Comparison of ENCODE assay signal across 15 cellular contexts in genomic region chr12:53195516-53196420, GRCh38. TPM values are rescaled to one million over a fixed set of nuclear protein-coding genes. Genes with fewer than 3 reads are reported as not detected.
DNase-seq lines count a peak whose midpoint lies in the region; ATAC-seq, FAIRE-seq and TF ChIP-seq lines count a peak whose summit lies in the region.
"Had no signal": no experiment of that assay in that cellular context is flagged by ENCODE, and none has a peak within 500 bp of the region (broad histone marks: within the 10 kb centered on the region; RNA-seq: fewer than 3 reads in every experiment).

No MANE protein-coding gene starts in this region.

- RAD21 ChIA-PET in HCT116 (lab: Charles Lee; ENCODE audit: low non-redundant PET in 1 of 2, low total read pairs in 2 of 2, uncharacterized antibody in 2 of 2, unreplicated experiment in 2 of 2), result no interaction called here

- ATAC-seq in HCT116 (peak; percentile 28; the same call in 1 of the 2 replicates), GM18519 (IDR thresholded peaks at IDR 0.05; ENCODE audit: low FRiP score, unreplicated experiment) (no peak)
- no peak for ATAC-seq in naive thymus-derived CD4-positive, alpha-beta T cell
- ATAC-seq: body of pancreas; stimulated activated naive B cell treated with anti-CD40 and anti-IgM and Interleukin-4, amounts not matched to agents 10 μg/mL and 1 μg/mL and 100 μg/mL, for 72 hours had no signal

- H4K20me1 ChIP-seq in HCT116 (ENCODE audit: insufficient read depth), result no peaks in the 10 kb centered on the region
- peaks cover 4% of the 10 kb centered on the region for H4K20me1 ChIP-seq in astrocyte (ENCODE audit: insufficient read depth, low read length)

- POLR2A ChIA-PET in activated CD4-positive, alpha-beta T cell treated with anti-CD3 and anti-CD28 coated beads, Interleukin-2, amount 10 ng/mL, durations not matched to agents 7 days and 5 days (lab: Charles Lee), result interaction anchor here (0.6 kb wide), 1 partner anchor 33 kb away, joined by 3 read pairs; no protein-coding TSS in a partner anchor
- POLR2A ChIA-PET in HCT116 (lab: Charles Lee), result interaction anchor here (1.0 kb wide), 1 partner anchor 15 kb away, joined by 3 read pairs; the partner anchor contains the start of genes CSAD and ZNF740
- POLR2A ChIA-PET in naive thymus-derived CD4-positive, alpha-beta T cell (lab: Charles Lee), result interaction anchor here (0.5 to 10.4 kb wide), 8 partner anchors 9 to 100 kb away, joined by 3 to 217 read pairs (median 6); partner anchors contain the start of genes CSAD, ITGB7, PFDN5 and ZNF740

- no peak for TF ChIP-seq RAD21 in HCT116 (IDR thresholded peaks at IDR 0.05; ENCODE audit: low read depth)

- no TSS peak for BruUV-seq in HCT116 (replicated peaks; lab: Mats Ljungman, UMichigan)

- H3K9me3 Mint-ChIP-seq in activated CD4-positive, alpha-beta T cell treated with anti-CD3 and anti-CD28 coated beads, Interleukin-2, amount 10 ng/mL, durations not matched to agents 7 days and 5 days, result no peaks in the 10 kb centered on the region
- H3K9me3 Mint-ChIP-seq in astrocyte (ENCODE audit: unreplicated experiment), result no peaks in the 10 kb centered on the region
- peaks cover 0 to 2% (median 0%) of the 10 kb centered on the region in 11 donors for H3K9me3 Mint-ChIP-seq in naive thymus-derived CD4-positive, alpha-beta T cell
- H3K9me3 Mint-ChIP-seq: stimulated activated naive B cell treated with anti-CD40 and anti-IgM and Interleukin-4, amounts not matched to agents 10 μg/mL and 1 μg/mL and 100 μg/mL, for 72 hours had no signal

- intact Hi-C loops in HCT116 (cut with micrococcal nuclease), result no loop called here
- intact Hi-C loops in naive thymus-derived CD4-positive, alpha-beta T cell (cut with micrococcal nuclease), result no loop called here

- H3K27ac ChIP-seq in HCT116 (ENCODE audit: low read depth, low read length) (no peak overlapping the region), astrocyte (ENCODE audit: low read depth, low read length) (no peak overlapping the region), brain microvascular endothelial cell (no peak overlapping the region)
- peak overlapping the region; percentile 75 for H3K27ac ChIP-seq in naive thymus-derived CD4-positive, alpha-beta T cell (ENCODE audit: low read depth, low read length)
- H3K27ac ChIP-seq: body of pancreas had no signal

- in situ Hi-C loops in brain microvascular endothelial cell (cut with HindIII; ENCODE audit: low pct_ligation_motif_present, low sequenced_read_pairs), result no loop called here

- H3K27me3 ChIP-seq in HCT116 (ENCODE audit: insufficient read depth, low read length) (no peaks in the 10 kb centered on the region), astrocyte (ENCODE audit: insufficient read depth, low read length) (no peaks in the 10 kb centered on the region), brain microvascular endothelial cell (replicated peaks) (no peaks in the 10 kb centered on the region)
- no peaks in the 10 kb centered on the region for H3K27me3 ChIP-seq in naive thymus-derived CD4-positive, alpha-beta T cell (ENCODE audit: control insufficient read depth in 2 of 2, insufficient read depth in 2 of 2, low read length in 2 of 2)
- H3K27me3 ChIP-seq: body of pancreas had no signal

- H2AFZ ChIP-seq in HCT116 (ENCODE audit: low read depth, low read length, poor library complexity, severe bottlenecking), result no peak overlapping the region
- H2AFZ ChIP-seq in astrocyte (ENCODE audit: low read depth, low read length), result no peak overlapping the region

- no peak for TF ChIP-seq POLR2A in HCT116 (IDR thresholded peaks at IDR 0.05; ENCODE audit: borderline replicate concordance, extremely low read depth, insufficient read depth, insufficient read length)

- CTCF ChIA-PET in activated CD4-positive, alpha-beta T cell treated with anti-CD3 and anti-CD28 coated beads, Interleukin-2, amount 10 ng/mL, durations not matched to agents 7 days and 5 days (lab: Charles Lee), result interaction anchor here (0.5 to 2.2 kb wide), 9 partner anchors 8 to 158 kb away, joined by 3 to 10 read pairs (median 4); partner anchors contain the start of genes AAAS, CSAD and MYG1
- CTCF ChIA-PET in HCT116 (lab: Charles Lee), result interaction anchor here (0.6 to 3.3 kb wide), 6 partner anchors 37 to 170 kb away, joined by 3 to 36 read pairs (median 4); no protein-coding TSS in a partner anchor
- CTCF ChIA-PET in naive thymus-derived CD4-positive, alpha-beta T cell (lab: Charles Lee), result interaction anchor here (0.9 to 10.2 kb wide), 5 partner anchors 9 to 55 kb away, joined by 4 to 88 read pairs (median 7); partner anchors contain the start of genes CSAD, ITGB7 and ZNF740

- no peaks in the 10 kb centered on the region for H3K27me3 Mint-ChIP-seq in activated CD4-positive, alpha-beta T cell treated with anti-CD3 and anti-CD28 coated beads, Interleukin-2, amount 10 ng/mL, durations not matched to agents 7 days and 5 days
- peaks cover 45% of the 10 kb centered on the region for H3K27me3 Mint-ChIP-seq in astrocyte (ENCODE audit: low read depth, unreplicated experiment)
- no peaks in the 10 kb centered on the region for H3K27me3 Mint-ChIP-seq in naive thymus-derived CD4-positive, alpha-beta T cell
- H3K27me3 Mint-ChIP-seq: stimulated activated naive B cell treated with anti-CD40 and anti-IgM and Interleukin-4, amounts not matched to agents 10 μg/mL and 1 μg/mL and 100 μg/mL, for 72 hours had no signal

- H3K4me3 Mint-ChIP-seq in activated CD4-positive, alpha-beta T cell treated with anti-CD3 and anti-CD28 coated beads, Interleukin-2, amount 10 ng/mL, durations not matched to agents 7 days and 5 days, result no peak overlapping the region
- peak overlapping the region; percentile 57 for H3K4me3 Mint-ChIP-seq in astrocyte (ENCODE audit: unreplicated experiment)
- peak overlapping the region in 2 of 10 donors; percentile 16 to 25 for H3K4me3 Mint-ChIP-seq in naive thymus-derived CD4-positive, alpha-beta T cell
- H3K4me3 Mint-ChIP-seq: stimulated activated naive B cell treated with anti-CD40 and anti-IgM and Interleukin-4, amounts not matched to agents 10 μg/mL and 1 μg/mL and 100 μg/mL, for 72 hours had no signal

- TF ChIP-seq CTCF in HCT116 (IDR thresholded peaks at IDR 0.05 in 2 of 3, conservative IDR thresholded peaks at IDR 0.05 in 1 of 3; ENCODE audit: borderline replicate concordance in 1 of 3, insufficient read depth in 1 of 3, low read depth in 2 of 3, low read length in 2 of 3) (no peak), astrocyte (IDR thresholded peaks at IDR 0.05; ENCODE audit: insufficient read depth, low read depth, low read length) (no peak), brain microvascular endothelial cell (IDR thresholded peaks at IDR 0.05; ENCODE audit: low read depth, low read length, missing control alignments) (no peak)

- H3K9me3 ChIP-seq in HCT116 (ENCODE audit: control insufficient read depth in 1 of 2, insufficient read depth in 1 of 2, low read depth in 1 of 2, low read length in 2 of 2), result no peaks in the 10 kb centered on the region
- no peaks in the 10 kb centered on the region for H3K9me3 ChIP-seq in astrocyte (ENCODE audit: insufficient read depth, low read depth, low read length)
- H3K9me3 ChIP-seq in naive thymus-derived CD4-positive, alpha-beta T cell (ENCODE audit: control insufficient read depth in 2 of 3, low read length in 3 of 3), result no peaks in the 10 kb centered on the region
- H3K9me3 ChIP-seq: body of pancreas had no signal

- H3K4me1 Mint-ChIP-seq in activated CD4-positive, alpha-beta T cell treated with anti-CD3 and anti-CD28 coated beads, Interleukin-2, amount 10 ng/mL, durations not matched to agents 7 days and 5 days, result peaks cover 60% of the 10 kb centered on the region
- H3K4me1 Mint-ChIP-seq in astrocyte (ENCODE audit: low read depth, unreplicated experiment), result peaks cover 6% of the 10 kb centered on the region
- peaks cover 37 to 68% (median 52%) of the 10 kb centered on the region in 7 donors for H3K4me1 Mint-ChIP-seq in naive thymus-derived CD4-positive, alpha-beta T cell

- FAIRE-seq in astrocyte (lab: Jason Lieb, UNC), result no peak

- peak overlapping the region; percentile 19 for H3K27ac Mint-ChIP-seq in activated CD4-positive, alpha-beta T cell treated with anti-CD3 and anti-CD28 coated beads, Interleukin-2, amount 10 ng/mL, durations not matched to agents 7 days and 5 days
- H3K27ac Mint-ChIP-seq in astrocyte (ENCODE audit: unreplicated experiment), result no peak overlapping the region
- peak overlapping the region; percentile 31 to 90 (median 81) for H3K27ac Mint-ChIP-seq in naive thymus-derived CD4-positive, alpha-beta T cell
- H3K27ac Mint-ChIP-seq: stimulated activated naive B cell treated with anti-CD40 and anti-IgM and Interleukin-4, amounts not matched to agents 10 μg/mL and 1 μg/mL and 100 μg/mL, for 72 hours had no signal

- no peak for DNase-seq in activated CD4-positive, alpha-beta T cell treated with anti-CD3 and anti-CD28 coated beads, Interleukin-2, amount 10 ng/mL, durations not matched to agents 7 days and 5 days
- no peak for DNase-seq in activated CD4-positive, alpha-beta T cell treated with anti-CD3 and anti-CD28 coated beads, Interleukin-2, amount 50 U/mL, for 4 hours
- no peak for DNase-seq in HCT116 (ENCODE audit: low read depth, low spot score)
- DNase-seq in astrocyte (ENCODE audit: low read depth), result no peak
- DNase-seq in naive thymus-derived CD4-positive, alpha-beta T cell, result no peak
- no peak for DNase-seq in foreskin melanocyte
- DNase-seq in brain microvascular endothelial cell, result no peak
- DNase-seq: body of pancreas; NCI-H1436 treated with DMSO at 0.1 percent for 48 hours; NCI-H446; stimulated activated CD4-positive, alpha-beta T cell treated with anti-CD3 and anti-CD28 coated beads, Interleukin-4, amount 100 ng/mL, for 4 hours; stimulated activated naive B cell treated with anti-CD40 and anti-IgM and Interleukin-4, amounts not matched to agents 10 μg/mL and 1 μg/mL and 100 μg/mL, for 72 hours had no signal

- H3K4me3 ChIP-seq in HCT116 (replicated peaks in 1 of 2; ENCODE audit: low read depth in 1 of 2, low read length in 2 of 2) (no peak overlapping the region), astrocyte (ENCODE audit: insufficient read depth, low read depth, low read length) (no peak overlapping the region), brain microvascular endothelial cell (ENCODE audit: low read depth, low read length) (no peak overlapping the region)
- no peak overlapping the region for H3K4me3 ChIP-seq in naive thymus-derived CD4-positive, alpha-beta T cell (ENCODE audit: low read length)
- H3K4me3 ChIP-seq: body of pancreas, lung had no signal

- peaks cover 3 to 26% of the 10 kb centered on the region in 2 experiments; a peak in 3 of 4 replicates for H3K4me1 ChIP-seq in HCT116 (ENCODE audit: control insufficient read depth in 1 of 2, insufficient read depth in 2 of 2, low read length in 2 of 2)
- H3K4me1 ChIP-seq in astrocyte (ENCODE audit: insufficient read depth, low read length), result no peaks in the 10 kb centered on the region
- peaks cover 30 to 50% of the 10 kb centered on the region in 2 donors for H3K4me1 ChIP-seq in naive thymus-derived CD4-positive, alpha-beta T cell (ENCODE audit: control insufficient read depth in 2 of 2, insufficient read depth in 2 of 2, low read length in 2 of 2)

- H3K9ac ChIP-seq in HCT116 (ENCODE audit: low read length) (no peak overlapping the region), astrocyte (ENCODE audit: low read length) (no peak overlapping the region)

- H3K79me2 ChIP-seq in HCT116 (ENCODE audit: insufficient read depth, low read length) (no peaks in the 10 kb centered on the region), astrocyte (ENCODE audit: insufficient read depth, low read length) (no peaks in the 10 kb centered on the region)

- peak overlapping the region; percentile 21 for H3K4me2 ChIP-seq in HCT116 (ENCODE audit: low read length)
- no peak overlapping the region for H3K4me2 ChIP-seq in astrocyte (ENCODE audit: low read length)

- H3K36me3 ChIP-seq in HCT116 (ENCODE audit: control insufficient read depth in 1 of 2, insufficient read depth in 2 of 2, low read length in 2 of 2), result no peaks in the 10 kb centered on the region; a peak in 1 of 4 replicates
- no peaks in the 10 kb centered on the region for H3K36me3 ChIP-seq in astrocyte (ENCODE audit: insufficient read depth, low read length)
- H3K36me3 ChIP-seq in naive thymus-derived CD4-positive, alpha-beta T cell (ENCODE audit: control insufficient read depth in 2 of 3, insufficient read depth in 3 of 3, low read length in 3 of 3), result peaks cover 40 to 74% (median 55%) of the 10 kb centered on the region in 3 experiments
- no peaks in the 10 kb centered on the region for H3K36me3 ChIP-seq in brain microvascular endothelial cell (replicated peaks)

- H3K9me2 ChIP-seq in HCT116 (ENCODE audit: insufficient read depth), result no peaks in the 10 kb centered on the region

- peaks cover 91% of the 10 kb centered on the region for H3K36me3 Mint-ChIP-seq in activated CD4-positive, alpha-beta T cell treated with anti-CD3 and anti-CD28 coated beads, Interleukin-2, amount 10 ng/mL, durations not matched to agents 7 days and 5 days (ENCODE audit: low read depth)
- peaks cover 10% of the 10 kb centered on the region for H3K36me3 Mint-ChIP-seq in astrocyte (ENCODE audit: low read depth, unreplicated experiment)
- peaks cover 6 to 72% (median 18%) of the 10 kb centered on the region in 5 donors for H3K36me3 Mint-ChIP-seq in naive thymus-derived CD4-positive, alpha-beta T cell

RNA-seq across cellular contexts. Expression of gene ITGB7, which starts 11.3 kb away (rescaled TPM):
- 100 to 1,000 TPM; 621 to 702 TPM for total RNA-seq in activated CD4-positive, alpha-beta T cell treated with anti-CD3 and anti-CD28 coated beads, Interleukin-2, amount 10 ng/mL, durations not matched to agents 7 days and 5 days
- total RNA-seq in HCT116 (2021; ENCODE audit: unreplicated experiment) (1.9 TPM), astrocyte (0.79 and 1.3 TPM in 2 replicates)
- 0.33 and 0.47 TPM in 2 replicates for polyA plus RNA-seq in HCT116 (2012)
- 100 to 1,000 TPM; 208 to 760 (median 408) TPM for total RNA-seq in naive thymus-derived CD4-positive, alpha-beta T cell
- 100 to 1,000 TPM; 191 to 205 TPM for polyA plus RNA-seq in naive thymus-derived CD4-positive, alpha-beta T cell
- total RNA-seq: fibroblast of villous mesenchyme had no signal

RNA-seq across cellular contexts. Expression of gene CSAD, which starts 15.0 kb away (rescaled TPM):
- 10 to 100 TPM; 33.3 to 34.7 TPM for total RNA-seq in activated CD4-positive, alpha-beta T cell treated with anti-CD3 and anti-CD28 coated beads, Interleukin-2, amount 10 ng/mL, durations not matched to agents 7 days and 5 days
- total RNA-seq in HCT116 (2021; ENCODE audit: unreplicated experiment) (20.3 TPM), astrocyte (16.7 and 19.4 TPM in 2 replicates)
- polyA plus RNA-seq in HCT116 (2012), result 17.4 and 19.4 TPM in 2 replicates
- 10 to 100 TPM; 34.1 to 76.3 (median 69.1) TPM for total RNA-seq in naive thymus-derived CD4-positive, alpha-beta T cell
- 1 to 10 TPM; 1.3 to 2.1 TPM for polyA plus RNA-seq in naive thymus-derived CD4-positive, alpha-beta T cell

RNA-seq across cellular contexts. Expression of gene ZNF740, which starts 15.2 kb away (rescaled TPM):
- 10 to 100 TPM; 38.9 to 44.1 TPM for total RNA-seq in activated CD4-positive, alpha-beta T cell treated with anti-CD3 and anti-CD28 coated beads, Interleukin-2, amount 10 ng/mL, durations not matched to agents 7 days and 5 days
- 49.7 TPM for total RNA-seq in HCT116 (2021; ENCODE audit: unreplicated experiment)
- 11.8 and 13.2 TPM in 2 replicates for polyA plus RNA-seq in HCT116 (2012)
- 31.0 and 32.7 TPM in 2 replicates for total RNA-seq in astrocyte
- 100 to 1,000 TPM in 2 of 5 experiments, 10 to 100 TPM in 3; 37.2 to 135 (median 49.5) TPM for total RNA-seq in naive thymus-derived CD4-positive, alpha-beta T cell
- 1 to 10 TPM; 3.6 to 3.8 TPM for polyA plus RNA-seq in naive thymus-derived CD4-positive, alpha-beta T cell

RNA-seq across cellular contexts. Expression of gene RARG, which starts 36.2 kb away (rescaled TPM):
- total RNA-seq in activated CD4-positive, alpha-beta T cell treated with anti-CD3 and anti-CD28 coated beads, Interleukin-2, amount 10 ng/mL, durations not matched to agents 7 days and 5 days, result 10 to 100 TPM; 58.3 to 59.7 TPM
- total RNA-seq in HCT116 (2021; ENCODE audit: unreplicated experiment) (68.9 TPM), astrocyte (10.1 and 11.7 TPM in 2 replicates)
- polyA plus RNA-seq in HCT116 (2012), result 50.8 and 54.4 TPM in 2 replicates
- 10 to 100 TPM; 22.4 to 73.1 (median 57.4) TPM for total RNA-seq in naive thymus-derived CD4-positive, alpha-beta T cell
- polyA plus RNA-seq in naive thymus-derived CD4-positive, alpha-beta T cell, result 10 to 100 TPM in 1 of 2 donors, 1 to 10 TPM in 1; 6.4 to 17.2 TPM

Comparison
In these comparisons a context has a peak if more than half of its experiments do, and no peak if none do; other contexts are left out.
1. RNA of gene ITGB7, which starts 11.3 kb away (total RNA-seq): 621 to 702 TPM in activated CD4-positive, alpha-beta T cell treated with anti-CD3 and anti-CD28 coated beads, Interleukin-2, amount 10 ng/mL, durations not matched to agents 7 days and 5 days and 208 to 760 TPM in naive thymus-derived CD4-positive, alpha-beta T cell; 1.9 TPM in HCT116 (single experiment) and 0.79 to 1.3 TPM in astrocyte; every median in the first group is over 10 times any median in the second.